ENCODE assay signal across 8 cellular contexts in the genomic region with DNA sequence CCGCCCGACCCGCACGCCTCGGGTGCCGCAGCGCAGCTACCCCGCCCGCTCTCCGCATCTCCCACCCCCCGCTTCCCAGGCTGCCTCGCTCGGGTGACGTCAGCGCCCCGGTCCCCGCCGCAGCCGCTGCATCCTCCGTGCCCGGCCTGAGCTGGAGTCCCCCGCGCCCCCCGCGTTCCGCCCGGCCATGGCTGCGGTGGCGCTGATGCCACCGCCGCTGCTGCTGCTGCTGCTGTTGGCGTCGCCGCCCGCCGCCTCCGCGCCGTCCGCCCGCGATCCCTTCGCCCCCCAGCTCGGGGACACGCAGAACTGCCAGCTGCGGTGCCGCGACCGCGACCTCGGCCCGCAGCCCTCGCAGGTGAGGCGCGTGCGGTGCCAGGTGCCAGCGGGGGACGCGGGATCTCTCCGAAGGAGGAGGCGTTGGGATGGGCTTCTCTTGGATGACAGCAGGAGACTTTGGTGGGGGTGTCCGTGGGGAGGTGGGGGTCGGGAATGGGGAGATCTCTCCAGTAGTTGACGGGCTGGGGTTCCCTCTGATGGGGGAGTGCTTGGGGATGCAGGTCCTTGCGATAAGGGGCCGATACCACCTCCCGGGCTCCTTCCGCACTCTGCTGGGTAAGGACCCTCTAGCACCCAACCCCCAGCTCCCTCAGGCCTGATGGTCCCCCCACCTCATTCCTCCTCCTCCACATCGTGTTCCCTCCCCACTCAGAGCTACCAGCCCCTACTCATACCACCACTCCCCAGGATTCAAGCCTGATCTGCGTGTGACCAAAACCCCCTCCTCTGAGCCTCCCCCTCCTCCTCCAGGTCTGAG. TPM values are rescaled to one million over a fixed set of nuclear protein-coding genes. Genes with fewer than 3 reads are reported as not detected.
DNase-seq lines count a peak whose midpoint lies in the region; ATAC-seq and TF ChIP-seq lines count a peak whose summit lies in the region.

A gene (plus strand): TSS at position 99 of the 817 bp plus-strand sequence. CDS start 89 bp downstream, at position 188.

- peaks cover 75% of the 10 kb centered on the region for H3K27me3 Mint-ChIP-seq in type B pancreatic cell

- H3K4me3 ChIP-seq in SK-N-MC (peak within 1 kb of the TSS; percentile 80), lower leg skin (ENCODE audit: low read depth, poor library complexity, severe bottlenecking) (no peak within 1 kb of the TSS)

- intact Hi-C loops in lower leg skin (cut with DNase I; ENCODE audit: low total_unique reads) = no loop called here

- TF ChIP-seq POLR2A in lower leg skin (IDR thresholded peaks at IDR 0.05) = no peak

- ATAC-seq in GM19395 (IDR thresholded peaks at IDR 0.05; ENCODE audit: unreplicated experiment) = no peak

- no peaks in the 10 kb centered on the region for H3K9me3 ChIP-seq in SK-N-MC (ENCODE audit: low read depth, low read length)

- H3K27ac Mint-ChIP-seq in type B pancreatic cell = peak within 1 kb of the TSS; percentile 36

- no peaks in the 10 kb centered on the region for H3K36me3 ChIP-seq in SK-N-MC (ENCODE audit: insufficient read depth, low read length)

- in situ Hi-C loops in G401 (cut with HindIII; ENCODE audit: low sequenced_read_pairs) = no loop called here

- H3K4me1 Mint-ChIP-seq in type B pancreatic cell (ENCODE audit: unreplicated experiment) = peaks cover 17% of the 10 kb centered on the region

- no peak within 1 kb of the TSS for H3K9ac ChIP-seq in SK-N-MC (ENCODE audit: insufficient read length)

- H3K9me3 Mint-ChIP-seq in type B pancreatic cell = peaks cover 5% of the 10 kb centered on the region

- WGBS in lower leg skin, 2 donors = 5 to 11% methylated on average over 14 to 45 of the region's 70 CpGs

- peaks cover 3% of the 10 kb centered on the region for H3K36me3 Mint-ChIP-seq in type B pancreatic cell

- H3K4me3 Mint-ChIP-seq in type B pancreatic cell = peak within 1 kb of the TSS; percentile 86

- DNase-seq in G401 (ENCODE audit: low spot score) (peak; percentile 58), SK-N-MC (ENCODE audit: low read depth, low spot score) (no peak), caudate nucleus (lab: John Stamatoyannopoulos, UW) (peak in 56 of 61 donors; percentile 2 to 78 (median 52)), midbrain (lab: John Stamatoyannopoulos, UW) (peak; percentile 56), type B pancreatic cell (ENCODE audit: extremely low spot score, unreplicated experiment) (no peak), OCI-M2 (lab: John Stamatoyannopoulos, UW; ENCODE audit: unreplicated experiment) (no peak), lower leg skin (ENCODE audit: low spot score in 2 of 2) (no peak)

- H3K27ac ChIP-seq in SK-N-MC (no peak within 1 kb of the TSS), caudate nucleus (ENCODE audit: low read depth, low read length) (peak within 1 kb of the TSS; percentile 48)

- no peak for TF ChIP-seq CTCF in type B pancreatic cell (conservative IDR thresholded peaks at IDR 0.05)
- TF ChIP-seq CTCF in lower leg skin (IDR thresholded peaks at IDR 0.05) = no peak

RNA-seq across cellular contexts. Expression of the gene that starts here (rescaled TPM):
- 2.5 and 4.1 TPM in 2 replicates for total RNA-seq in G401 (2014; rRNA removed; shearing (Covaris generic))
- total RNA-seq in type B pancreatic cell (ENCODE audit: low replicate concordance) (4.6 and 9.4 TPM in 2 replicates), lower leg skin (under 1 TPM in 3 of 4 donors, not detected in 1; 0.46 to 0.63 (median 0.52) TPM)

Comparison
In these comparisons a context has a peak if more than half of its experiments do, and no peak if none do; other contexts are left out.
1. DNase-seq: peak in G401 (single experiment), caudate nucleus (56 of 61) and midbrain (single experiment); none in SK-N-MC (single experiment), type B pancreatic cell (single experiment), OCI-M2 (single experiment) and lower leg skin (0 of 2).